ENCODE assay signal across 1 cellular context in genomic region chr2:227414846-227415245, GRCh38.
TF ChIP-seq lines count a peak whose summit lies in the region.

No MANE protein-coding gene starts in this region.

TF ChIP-seq in WTC11, 78 proteins besides CTCF, POLR2A, EP300 and RAD21 (continued from another document):
- TF ChIP-seq ZNF425 (CRISPR knock-in tag; conservative IDR thresholded peaks at IDR 0.05) (no peak), SMAD4 (CRISPR knock-in tag; IDR thresholded peaks at IDR 0.05) (no peak), PRRX2 (CRISPR knock-in tag; IDR thresholded peaks at IDR 0.05) (no peak), FOXJ3 (CRISPR knock-in tag; IDR thresholded peaks at IDR 0.05; ENCODE audit: borderline replicate concordance) (no peak), KAT7 (CRISPR knock-in tag; IDR thresholded peaks at IDR 0.05; ENCODE audit: borderline replicate concordance) (no peak), MYBL2 (CRISPR knock-in tag; IDR thresholded peaks at IDR 0.05) (no peak), ZNF121 (CRISPR knock-in tag; IDR thresholded peaks at IDR 0.05) (no peak), ELF4 (CRISPR knock-in tag; IDR thresholded peaks at IDR 0.05; ENCODE audit: low read depth) (no peak), ETV6 (CRISPR knock-in tag; IDR thresholded peaks at IDR 0.05) (no peak), FOXP4 (CRISPR knock-in tag; IDR thresholded peaks at IDR 0.05) (no peak), E2F5 (CRISPR knock-in tag; IDR thresholded peaks at IDR 0.05) (no peak)
- TF ChIP-seq, protein P1, sequence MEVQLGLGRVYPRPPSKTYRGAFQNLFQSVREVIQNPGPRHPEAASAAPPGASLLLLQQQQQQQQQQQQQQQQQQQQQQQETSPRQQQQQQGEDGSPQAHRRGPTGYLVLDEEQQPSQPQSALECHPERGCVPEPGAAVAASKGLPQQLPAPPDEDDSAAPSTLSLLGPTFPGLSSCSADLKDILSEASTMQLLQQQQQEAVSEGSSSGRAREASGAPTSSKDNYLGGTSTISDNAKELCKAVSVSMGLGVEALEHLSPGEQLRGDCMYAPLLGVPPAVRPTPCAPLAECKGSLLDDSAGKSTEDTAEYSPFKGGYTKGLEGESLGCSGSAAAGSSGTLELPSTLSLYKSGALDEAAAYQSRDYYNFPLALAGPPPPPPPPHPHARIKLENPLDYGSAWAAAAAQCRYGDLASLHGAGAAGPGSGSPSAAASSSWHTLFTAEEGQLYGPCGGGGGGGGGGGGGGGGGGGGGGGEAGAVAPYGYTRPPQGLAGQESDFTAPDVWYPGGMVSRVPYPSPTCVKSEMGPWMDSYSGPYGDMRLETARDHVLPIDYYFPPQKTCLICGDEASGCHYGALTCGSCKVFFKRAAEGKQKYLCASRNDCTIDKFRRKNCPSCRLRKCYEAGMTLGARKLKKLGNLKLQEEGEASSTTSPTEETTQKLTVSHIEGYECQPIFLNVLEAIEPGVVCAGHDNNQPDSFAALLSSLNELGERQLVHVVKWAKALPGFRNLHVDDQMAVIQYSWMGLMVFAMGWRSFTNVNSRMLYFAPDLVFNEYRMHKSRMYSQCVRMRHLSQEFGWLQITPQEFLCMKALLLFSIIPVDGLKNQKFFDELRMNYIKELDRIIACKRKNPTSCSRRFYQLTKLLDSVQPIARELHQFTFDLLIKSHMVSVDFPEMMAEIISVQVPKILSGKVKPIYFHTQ (CRISPR knock-in tag; IDR thresholded peaks at IDR 0.05), result no peak
- TF ChIP-seq, protein P2, sequence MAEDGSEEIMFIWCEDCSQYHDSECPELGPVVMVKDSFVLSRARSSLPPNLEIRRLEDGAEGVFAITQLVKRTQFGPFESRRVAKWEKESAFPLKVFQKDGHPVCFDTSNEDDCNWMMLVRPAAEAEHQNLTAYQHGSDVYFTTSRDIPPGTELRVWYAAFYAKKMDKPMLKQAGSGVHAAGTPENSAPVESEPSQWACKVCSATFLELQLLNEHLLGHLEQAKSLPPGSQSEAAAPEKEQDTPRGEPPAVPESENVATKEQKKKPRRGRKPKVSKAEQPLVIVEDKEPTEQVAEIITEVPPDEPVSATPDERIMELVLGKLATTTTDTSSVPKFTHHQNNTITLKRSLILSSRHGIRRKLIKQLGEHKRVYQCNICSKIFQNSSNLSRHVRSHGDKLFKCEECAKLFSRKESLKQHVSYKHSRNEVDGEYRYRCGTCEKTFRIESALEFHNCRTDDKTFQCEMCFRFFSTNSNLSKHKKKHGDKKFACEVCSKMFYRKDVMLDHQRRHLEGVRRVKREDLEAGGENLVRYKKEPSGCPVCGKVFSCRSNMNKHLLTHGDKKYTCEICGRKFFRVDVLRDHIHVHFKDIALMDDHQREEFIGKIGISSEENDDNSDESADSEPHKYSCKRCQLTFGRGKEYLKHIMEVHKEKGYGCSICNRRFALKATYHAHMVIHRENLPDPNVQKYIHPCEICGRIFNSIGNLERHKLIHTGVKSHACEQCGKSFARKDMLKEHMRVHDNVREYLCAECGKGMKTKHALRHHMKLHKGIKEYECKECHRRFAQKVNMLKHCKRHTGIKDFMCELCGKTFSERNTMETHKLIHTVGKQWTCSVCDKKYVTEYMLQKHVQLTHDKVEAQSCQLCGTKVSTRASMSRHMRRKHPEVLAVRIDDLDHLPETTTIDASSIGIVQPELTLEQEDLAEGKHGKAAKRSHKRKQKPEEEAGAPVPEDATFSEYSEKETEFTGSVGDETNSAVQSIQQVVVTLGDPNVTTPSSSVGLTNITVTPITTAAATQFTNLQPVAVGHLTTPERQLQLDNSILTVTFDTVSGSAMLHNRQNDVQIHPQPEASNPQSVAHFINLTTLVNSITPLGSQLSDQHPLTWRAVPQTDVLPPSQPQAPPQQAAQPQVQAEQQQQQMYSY (CRISPR knock-in tag; IDR thresholded peaks at IDR 0.05), result no peak
